ENCODE assay signal across 8 cellular contexts in genomic region chr20:57061058-57061900, GRCh38.
A peak's percentile ranks its signal among the peaks of the same experiment; 100 is the strongest.
DNase-seq lines count a peak whose midpoint lies in the region; ATAC-seq and TF ChIP-seq lines count a peak whose summit lies in the region.
"Had no signal": no experiment of that assay in that cellular context is flagged by ENCODE, and none has a peak within 500 bp of the region (broad histone marks: within the 10 kb centered on the region; RNA-seq: fewer than 3 reads in every experiment).

No MANE protein-coding gene starts in this region.

- no peak for TF ChIP-seq CTCF in gastrocnemius medialis (IDR thresholded peaks at IDR 0.05 in 4 of 5, conservative IDR thresholded peaks at IDR 0.05 in 1 of 5)

- H3K36me3 ChIP-seq in MG63 (no peaks in the 10 kb centered on the region), gastrocnemius medialis (no peaks in the 10 kb centered on the region)

- H3K4me3 ChIP-seq in MG63, result no peak overlapping the region
- no peak overlapping the region for H3K4me3 ChIP-seq in gastrocnemius medialis

- no peak for TF ChIP-seq POLR2A in gastrocnemius medialis (IDR thresholded peaks at IDR 0.05)

- ATAC-seq in HG03135 (IDR thresholded peaks at IDR 0.05; ENCODE audit: unreplicated experiment) (no peak), gastrocnemius medialis (no peak)

- intact Hi-C loops in gastrocnemius medialis (cut with DNase I; ENCODE audit: low total_unique reads), result no loop called here

- H3K9me3 ChIP-seq in MG63, result no peaks in the 10 kb centered on the region
- no peaks in the 10 kb centered on the region for H3K9me3 ChIP-seq in gastrocnemius medialis

- H3K27me3 ChIP-seq in MG63 (no peaks in the 10 kb centered on the region), gastrocnemius medialis (peaks cover 2 to 27% (median 5%) of the 10 kb centered on the region in 3 donors)

- H3K27ac ChIP-seq in gastrocnemius medialis, result no peak overlapping the region

- DNase-seq in EL (peak; percentile 46), MG63 (peak; percentile 39), cerebellar cortex (ENCODE audit: low spot score) (peak; percentile 16), pons (ENCODE audit: low spot score) (peak; percentile 11), gastrocnemius medialis (no peak)
- DNase-seq in activated CD4-positive, alpha-beta T cell treated with anti-CD3 and anti-CD28 coated beads, Interleukin-2, amount 50 U/mL, for 4 hours, result no peak
- DNase-seq: NCI-H446 had no signal

- in situ Hi-C loops in gastrocnemius medialis (cut with MboI; ENCODE audit: low sequenced_read_pairs in 4 of 4), result no loop called here

- no peaks in the 10 kb centered on the region for H3K4me1 ChIP-seq in gastrocnemius medialis

Comparison
In these comparisons a context has a peak if more than half of its experiments do, and no peak if none do; other contexts are left out.
1. DNase-seq: peak in EL (single experiment), MG63 (single experiment), cerebellar cortex (single experiment) and pons (single experiment); none in activated CD4-positive, alpha-beta T cell treated with anti-CD3 and anti-CD28 coated beads, Interleukin-2, amount 50 U/mL, for 4 hours (0 of 2) and gastrocnemius medialis (0 of 2).